In the genomic region with DNA sequence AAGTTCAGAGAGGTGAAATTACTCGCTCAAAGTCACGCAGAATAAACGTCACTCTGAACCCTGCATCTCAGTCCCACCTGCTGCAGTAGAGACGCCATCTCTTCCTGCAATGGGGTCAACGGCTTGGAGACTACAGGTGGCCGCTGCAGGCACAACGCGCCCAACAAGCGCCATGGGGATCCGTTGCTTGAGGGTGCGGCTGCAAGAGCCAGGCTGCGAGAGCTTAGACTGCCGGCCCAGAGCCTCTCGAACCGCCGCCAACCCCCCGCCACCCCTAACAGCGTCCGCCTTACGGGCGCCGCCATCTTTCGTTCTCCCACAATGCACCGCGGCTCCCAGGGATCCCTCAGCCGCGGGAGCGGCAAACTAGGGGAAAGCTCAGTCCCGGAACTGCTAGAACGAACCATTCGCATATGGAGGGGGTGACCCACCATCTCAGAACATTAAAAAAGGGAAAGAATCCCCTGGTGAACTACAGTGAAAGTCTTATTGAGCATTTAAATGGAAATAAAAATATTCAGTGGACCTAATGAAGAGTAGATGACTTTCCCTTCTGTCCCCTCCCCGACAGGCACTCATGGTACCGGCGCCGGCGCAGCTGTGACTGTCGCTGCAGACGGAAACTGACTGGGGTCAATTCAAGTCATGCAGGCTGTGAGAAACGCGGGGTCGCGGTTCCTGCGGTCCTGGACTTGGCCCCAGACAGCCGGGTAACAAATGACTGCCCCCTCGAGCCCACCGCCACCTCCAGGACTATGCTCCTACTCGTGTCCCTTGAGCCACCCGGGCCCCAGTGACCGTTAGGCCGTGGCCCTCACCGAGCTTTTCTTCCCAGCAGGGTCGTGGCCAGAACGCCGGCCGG, we compare ENCODE assay signal across 1 cellular context.
TF ChIP-seq lines count a peak whose summit lies in the region.

Gene MRPL46, minus strand, starts transcription at position 316 of the 862 bp plus-strand sequence. Its CDS starts 11 bp downstream, at position 305.
Gene MRPS11, plus strand, starts transcription at position 636 of the 862 bp plus-strand sequence. Its CDS starts 10 bp downstream, at position 646.

TF ChIP-seq in GM12878, 131 proteins besides CTCF, POLR2A, EP300 and RAD21 (continued from another document):
- TF ChIP-seq, protein P1, sequence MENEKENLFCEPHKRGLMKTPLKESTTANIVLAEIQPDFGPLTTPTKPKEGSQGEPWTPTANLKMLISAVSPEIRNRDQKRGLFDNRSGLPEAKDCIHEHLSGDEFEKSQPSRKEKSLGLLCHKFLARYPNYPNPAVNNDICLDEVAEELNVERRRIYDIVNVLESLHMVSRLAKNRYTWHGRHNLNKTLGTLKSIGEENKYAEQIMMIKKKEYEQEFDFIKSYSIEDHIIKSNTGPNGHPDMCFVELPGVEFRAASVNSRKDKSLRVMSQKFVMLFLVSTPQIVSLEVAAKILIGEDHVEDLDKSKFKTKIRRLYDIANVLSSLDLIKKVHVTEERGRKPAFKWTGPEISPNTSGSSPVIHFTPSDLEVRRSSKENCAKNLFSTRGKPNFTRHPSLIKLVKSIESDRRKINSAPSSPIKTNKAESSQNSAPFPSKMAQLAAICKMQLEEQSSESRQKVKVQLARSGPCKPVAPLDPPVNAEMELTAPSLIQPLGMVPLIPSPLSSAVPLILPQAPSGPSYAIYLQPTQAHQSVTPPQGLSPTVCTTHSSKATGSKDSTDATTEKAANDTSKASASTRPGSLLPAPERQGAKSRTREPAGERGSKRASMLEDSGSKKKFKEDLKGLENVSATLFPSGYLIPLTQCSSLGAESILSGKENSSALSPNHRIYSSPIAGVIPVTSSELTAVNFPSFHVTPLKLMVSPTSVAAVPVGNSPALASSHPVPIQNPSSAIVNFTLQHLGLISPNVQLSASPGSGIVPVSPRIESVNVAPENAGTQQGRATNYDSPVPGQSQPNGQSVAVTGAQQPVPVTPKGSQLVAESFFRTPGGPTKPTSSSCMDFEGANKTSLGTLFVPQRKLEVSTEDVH (IDR thresholded peaks at IDR 0.05; ENCODE audit: low read depth, partially characterized antibody), result no peak
